Comparison of ENCODE assay signal across 24 cellular contexts in genomic region chr1:240956020-240956419, GRCh38.
"Had no signal": no experiment of that assay in that cellular context is flagged by ENCODE, and none has a peak within 500 bp of the region (broad histone marks: within the 10 kb centered on the region; RNA-seq: fewer than 3 reads in every experiment).

No MANE protein-coding gene starts in this region.

- H3K4me3 ChIP-seq: K562, SJSA1, SK-N-MC had no signal

- H3K27me3 Mint-ChIP-seq: IgD-negative memory B cell had no signal

- H3K9me3 ChIP-seq: SJSA1 had no signal

- H3K27ac Mint-ChIP-seq: IgD-negative memory B cell had no signal

- H3K4me2 ChIP-seq: KMS-11 had no signal

- H3K27ac ChIP-seq: HL-60, KMS-11, SJSA1, SK-N-MC had no signal

- FAIRE-seq: HTR-8/SVneo, K562, RCC 7860 had no signal

- H3K4me1 ChIP-seq: SJSA1 had no signal

- H3K4me1 Mint-ChIP-seq: IgD-negative memory B cell had no signal

- ATAC-seq: K562 had no signal

- DNase-seq: Kasumi-1, MM.1S, NCI-H1092 treated with DMSO at 0.1 percent for 48 hours, NCI-H1436, NCI-H187, NCI-H2029, NCI-H2081 treated with DMSO at 0.1 percent for 48 hours, NCI-H2171 treated with DMSO at 0.1 percent for 48 hours, NCI-H345, NCI-H446 treated with DMSO at 0.1 percent for 48 hours, NCI-H510A treated with DMSO at 0.1 percent for 48 hours, NCI-H526, NCI-H82, Right ventricle myocardium superior, RPMI8226, SIG-M5 had no signal

- H3K4me3 Mint-ChIP-seq: IgD-negative memory B cell had no signal

- H3K9ac ChIP-seq: KMS-11 had no signal

- H3K36me3 ChIP-seq: SJSA1 had no signal

- H3K36me3 Mint-ChIP-seq: IgD-negative memory B cell had no signal
